Comparison of ENCODE assay signal across 9 cellular contexts in genomic region chr13:50531917-50532899, GRCh38.
DNase-seq lines count a peak whose midpoint lies in the region; ATAC-seq and TF ChIP-seq lines count a peak whose summit lies in the region.
"Had no signal": no experiment of that assay in that cellular context is flagged by ENCODE, and none has a peak within 500 bp of the region (broad histone marks: within the 10 kb centered on the region; RNA-seq: fewer than 3 reads in every experiment).

No MANE protein-coding gene starts in this region.

- intact Hi-C loops in IMR-90 (cut with micrococcal nuclease) = loop anchor here (1.0 to 10.0 kb wide), 6 partner anchors 270 to 863 kb away; partner anchors contain the start of gene TRIM13
- intact Hi-C loops in MCF 10A (cut with micrococcal nuclease) = loop anchor here (1.0 to 2.0 kb wide), 7 partner anchors 269 to 863 kb away; partner anchors contain the start of gene TRIM13

- H3K14ac ChIP-seq in IMR-90 (replicated peaks; ENCODE audit: low read depth, low read length) = no peak overlapping the region

- H3K18ac ChIP-seq in IMR-90 (ENCODE audit: low read depth, low read length) = peak overlapping the region; percentile 47; the same call in 1 of the 2 replicates

- H4K20me1 ChIP-seq in IMR-90 (ENCODE audit: insufficient read depth, low read length) = no peaks in the 10 kb centered on the region

- peak overlapping the region in 1 of 2 experiments; percentile 55; a peak in 1 of 4 replicates for H4K8ac ChIP-seq in IMR-90 (ENCODE audit: low read depth in 2 of 2, low read length in 2 of 2)

- no peaks in the 10 kb centered on the region for H3K36me3 ChIP-seq in IMR-90 (ENCODE audit: control insufficient read depth, insufficient read depth, low read length)

- H2AK5ac ChIP-seq in IMR-90 (ENCODE audit: low read depth, low read length) = no peak overlapping the region

- H2AFZ ChIP-seq in IMR-90 (replicated peaks; ENCODE audit: low read length, poor library complexity) = no peak overlapping the region

- peaks cover 22% of the 10 kb centered on the region for H3K4me1 ChIP-seq in IMR-90 (ENCODE audit: control insufficient read depth, insufficient read depth, low read length)

- ATAC-seq in IMR-90 (ENCODE audit: low read depth) (no peak), GM18511 (IDR thresholded peaks at IDR 0.05; ENCODE audit: unreplicated experiment) (no peak), GM18498 (IDR thresholded peaks at IDR 0.05; ENCODE audit: unreplicated experiment) (no peak), GM21423 (IDR thresholded peaks at IDR 0.05; ENCODE audit: unreplicated experiment) (no peak)

- CTCF ChIA-PET in IMR-90 (lab: Yijun Ruan, JAX) (interaction anchor here (1.1 kb wide), 1 partner anchor 198 kb away, joined by 3 read pairs; no protein-coding TSS in a partner anchor), MCF 10A (lab: Yijun Ruan, JAX) (interaction anchor here (0.6 to 2.2 kb wide), 13 partner anchors 190 to 535 kb away, joined by 3 to 13 read pairs (median 5); partner anchors contain the start of gene TRIM13)

- no peak overlapping the region for H3K9ac ChIP-seq in IMR-90 (ENCODE audit: low read depth, low read length)

- H3K27ac Mint-ChIP-seq in MCF 10A (ENCODE audit: low read depth, unreplicated experiment) = peak overlapping the region; percentile 20

- no peaks in the 10 kb centered on the region for H3K79me1 ChIP-seq in IMR-90 (ENCODE audit: low read depth in 1 of 2, low read length in 2 of 2)

- dilution Hi-C loops in IMR-90 (cut with HindIII; ENCODE audit: low sequenced_read_pairs, unreplicated experiment) = no loop called here

- no peak overlapping the region for H3K27ac ChIP-seq in IMR-90 (ENCODE audit: insufficient read depth, low read length)

- H3K4me1 Mint-ChIP-seq in MCF 10A (ENCODE audit: insufficient read depth, unreplicated experiment) = peaks cover 31% of the 10 kb centered on the region

- no peak overlapping the region for H4K91ac ChIP-seq in IMR-90 (ENCODE audit: insufficient read depth, low read depth, low read length)

- TF ChIP-seq RAD21 in IMR-90 (IDR thresholded peaks at IDR 0.05; ENCODE audit: low read length) = peak; percentile 71

- H2BK15ac ChIP-seq in IMR-90 (ENCODE audit: low read depth, low read length) = no peak overlapping the region

- peak overlapping the region; percentile 47; the same call in 1 of the 2 replicates for H2BK20ac ChIP-seq in IMR-90 (ENCODE audit: low read depth, low read length)

- peak; percentile 66 for TF ChIP-seq CTCF in IMR-90 (conservative IDR thresholded peaks at IDR 0.05; ENCODE audit: low read depth, low read length)
- TF ChIP-seq CTCF in MCF 10A (IDR thresholded peaks at IDR 0.05; ENCODE audit: unreplicated experiment) = peak; percentile 53

- no peak for TF ChIP-seq POLR2A in IMR-90 (IDR thresholded peaks at IDR 0.05; ENCODE audit: low read depth, low read length)

- no peak overlapping the region for H3K56ac ChIP-seq in IMR-90 (ENCODE audit: extremely low read depth, insufficient read depth, low read length)

- no peak overlapping the region for H3K23ac ChIP-seq in IMR-90 (ENCODE audit: low read depth, low read length)

- WGBS in IMR-90 (ENCODE audit: extremely low coverage in 2 of 2, insufficient read length in 1 of 2), 2 experiments = 100% methylated on average over 1 of the region's 5 CpGs; no CpG with 5 or more reads in 1 of the 2 experiments

- H4K5ac ChIP-seq in IMR-90 (ENCODE audit: low read depth, low read length) = no peak overlapping the region

- H2BK120ac ChIP-seq in IMR-90 (ENCODE audit: low read depth, low read length) = peak overlapping the region; percentile 17; the same call in 1 of the 2 replicates

- no peaks in the 10 kb centered on the region for H3K9me3 ChIP-seq in IMR-90 (ENCODE audit: control insufficient read depth, insufficient read depth, low read length)

- POLR2A ChIA-PET in IMR-90 (lab: Charles Lee; ENCODE audit: unreplicated experiment) (no interaction called here), MCF 10A (lab: Yijun Ruan, JAX) (interaction anchor here (0.6 to 7.6 kb wide), 7 partner anchors 125 to 456 kb away, joined by 4 to 142 read pairs (median 5); no protein-coding TSS in a partner anchor)

- BruUV-seq in IMR-90 (replicated peaks; lab: Mats Ljungman, UMichigan) (no TSS peak), MCF 10A (replicated peaks; lab: Mats Ljungman, UMichigan) (no TSS peak)

- no peak overlapping the region for H3K4me2 ChIP-seq in IMR-90 (ENCODE audit: low read depth, low read length)

- H3K4me3 Mint-ChIP-seq in MCF 10A (ENCODE audit: unreplicated experiment) = no peak overlapping the region

- no peak overlapping the region for H3K4me3 ChIP-seq in IMR-90 (ENCODE audit: insufficient read depth, low read depth, low read length)

- H3K9me1 ChIP-seq in IMR-90 (ENCODE audit: insufficient read depth, low read length) = peaks cover 5% of the 10 kb centered on the region; the same call in 1 of the 2 replicates

- in situ Hi-C loops in Caki2 (cut with HindIII; ENCODE audit: low pct_unique_long_range_greater_than_20kb, low sequenced_read_pairs) (no loop called here), IMR-90 (cut with MboI; ENCODE audit: low sequenced_read_pairs) (no loop called here)

- H3K9me3 Mint-ChIP-seq in MCF 10A (ENCODE audit: unreplicated experiment) = peaks cover 13% of the 10 kb centered on the region

- H2AK9ac ChIP-seq in IMR-90 (replicated peaks; ENCODE audit: low read depth, low read length, poor library complexity) = no peak overlapping the region

- H3K4ac ChIP-seq in IMR-90 (ENCODE audit: low read depth, low read length) = peak overlapping the region; percentile 6; the same call in 1 of the 2 replicates

- H3K27me3 Mint-ChIP-seq in MCF 10A (ENCODE audit: insufficient read depth, unreplicated experiment) = no peaks in the 10 kb centered on the region

- DNase-seq in Caki2 (ENCODE audit: low read depth) (peak; percentile 38), IMR-90 (peak; percentile 62), MCF 10A (ENCODE audit: unreplicated experiment) (peak; percentile 42), myocyte (ENCODE audit: low read depth) (peak; percentile 62)
- no peak for DNase-seq in activated CD8-positive, alpha-beta memory T cell treated with anti-CD3 and anti-CD28 coated beads, Interleukin-2, amount 50 U/mL, for 48 hours
- DNase-seq: activated CD8-positive, alpha-beta memory T cell treated with anti-CD3 and anti-CD28 coated beads for 24 hours had no signal

- H3K36me3 Mint-ChIP-seq in MCF 10A (ENCODE audit: insufficient read depth, unreplicated experiment) = peaks cover 6% of the 10 kb centered on the region

- H3K27me3 ChIP-seq in IMR-90 (ENCODE audit: control insufficient read depth, insufficient read depth, low read length) = no peaks in the 10 kb centered on the region

- peak overlapping the region; percentile 35 for H2BK5ac ChIP-seq in IMR-90 (ENCODE audit: low read depth, low read length, poor library complexity, severe bottlenecking)

TF ChIP-seq in IMR-90, 13 proteins besides CTCF, POLR2A, EP300 and RAD21:
- TF ChIP-seq SMC3 (IDR thresholded peaks at IDR 0.05; ENCODE audit: low read depth, low read length) (peak; percentile 67), MAZ (IDR thresholded peaks at IDR 0.05; ENCODE audit: borderline replicate concordance, low read depth, low read length) (no peak)
